1 cellular context compared by ENCODE assay signal in the genomic region with DNA sequence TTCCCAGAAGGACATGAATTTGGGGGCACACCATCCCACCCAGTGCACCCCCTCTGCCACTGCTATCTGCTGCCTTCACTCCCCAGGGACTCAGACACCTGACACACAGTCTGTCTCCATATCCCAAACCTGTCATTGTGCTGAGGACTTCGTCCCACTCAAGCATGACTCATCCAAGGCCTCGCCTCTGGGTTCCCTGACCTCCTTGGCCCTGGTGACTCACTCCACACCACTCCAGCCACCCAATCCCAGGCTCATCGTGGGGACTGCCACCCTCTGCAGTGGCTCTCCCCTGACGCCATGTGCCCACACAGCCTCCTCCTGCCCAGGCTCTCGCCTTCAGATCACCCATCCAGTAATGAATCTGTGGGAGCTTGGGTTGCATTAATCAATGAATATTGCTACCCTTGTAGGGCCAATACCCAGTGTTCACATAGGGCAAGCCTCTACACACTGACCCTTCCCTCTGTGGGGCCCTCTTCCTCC.
TF ChIP-seq lines count a peak whose summit lies in the region.

No MANE protein-coding gene starts in this region.

TF ChIP-seq in K562, 482 proteins besides CTCF, POLR2A, EP300 and RAD21 (continued from another document and continues in another):
- TF ChIP-seq, protein P1, sequence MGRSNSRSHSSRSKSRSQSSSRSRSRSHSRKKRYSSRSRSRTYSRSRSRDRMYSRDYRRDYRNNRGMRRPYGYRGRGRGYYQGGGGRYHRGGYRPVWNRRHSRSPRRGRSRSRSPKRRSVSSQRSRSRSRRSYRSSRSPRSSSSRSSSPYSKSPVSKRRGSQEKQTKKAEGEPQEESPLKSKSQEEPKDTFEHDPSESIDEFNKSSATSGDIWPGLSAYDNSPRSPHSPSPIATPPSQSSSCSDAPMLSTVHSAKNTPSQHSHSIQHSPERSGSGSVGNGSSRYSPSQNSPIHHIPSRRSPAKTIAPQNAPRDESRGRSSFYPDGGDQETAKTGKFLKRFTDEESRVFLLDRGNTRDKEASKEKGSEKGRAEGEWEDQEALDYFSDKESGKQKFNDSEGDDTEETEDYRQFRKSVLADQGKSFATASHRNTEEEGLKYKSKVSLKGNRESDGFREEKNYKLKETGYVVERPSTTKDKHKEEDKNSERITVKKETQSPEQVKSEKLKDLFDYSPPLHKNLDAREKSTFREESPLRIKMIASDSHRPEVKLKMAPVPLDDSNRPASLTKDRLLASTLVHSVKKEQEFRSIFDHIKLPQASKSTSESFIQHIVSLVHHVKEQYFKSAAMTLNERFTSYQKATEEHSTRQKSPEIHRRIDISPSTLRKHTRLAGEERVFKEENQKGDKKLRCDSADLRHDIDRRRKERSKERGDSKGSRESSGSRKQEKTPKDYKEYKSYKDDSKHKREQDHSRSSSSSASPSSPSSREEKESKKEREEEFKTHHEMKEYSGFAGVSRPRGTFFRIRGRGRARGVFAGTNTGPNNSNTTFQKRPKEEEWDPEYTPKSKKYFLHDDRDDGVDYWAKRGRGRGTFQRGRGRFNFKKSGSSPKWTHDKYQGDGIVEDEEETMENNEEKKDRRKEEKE (IDR thresholded peaks at IDR 0.05; ENCODE audit: borderline replicate concordance in 1 of 2, control insufficient read depth in 1 of 2, low read depth in 2 of 2, low read length in 1 of 2): no peak
- TF ChIP-seq, protein P2, sequence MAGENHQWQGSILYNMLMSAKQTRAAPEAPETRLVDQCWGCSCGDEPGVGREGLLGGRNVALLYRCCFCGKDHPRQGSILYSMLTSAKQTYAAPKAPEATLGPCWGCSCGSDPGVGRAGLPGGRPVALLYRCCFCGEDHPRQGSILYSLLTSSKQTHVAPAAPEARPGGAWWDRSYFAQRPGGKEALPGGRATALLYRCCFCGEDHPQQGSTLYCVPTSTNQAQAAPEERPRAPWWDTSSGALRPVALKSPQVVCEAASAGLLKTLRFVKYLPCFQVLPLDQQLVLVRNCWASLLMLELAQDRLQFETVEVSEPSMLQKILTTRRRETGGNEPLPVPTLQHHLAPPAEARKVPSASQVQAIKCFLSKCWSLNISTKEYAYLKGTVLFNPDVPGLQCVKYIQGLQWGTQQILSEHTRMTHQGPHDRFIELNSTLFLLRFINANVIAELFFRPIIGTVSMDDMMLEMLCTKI (IDR thresholded peaks at IDR 0.05; ENCODE audit: partially characterized antibody): no peak
- TF ChIP-seq, protein P3, sequence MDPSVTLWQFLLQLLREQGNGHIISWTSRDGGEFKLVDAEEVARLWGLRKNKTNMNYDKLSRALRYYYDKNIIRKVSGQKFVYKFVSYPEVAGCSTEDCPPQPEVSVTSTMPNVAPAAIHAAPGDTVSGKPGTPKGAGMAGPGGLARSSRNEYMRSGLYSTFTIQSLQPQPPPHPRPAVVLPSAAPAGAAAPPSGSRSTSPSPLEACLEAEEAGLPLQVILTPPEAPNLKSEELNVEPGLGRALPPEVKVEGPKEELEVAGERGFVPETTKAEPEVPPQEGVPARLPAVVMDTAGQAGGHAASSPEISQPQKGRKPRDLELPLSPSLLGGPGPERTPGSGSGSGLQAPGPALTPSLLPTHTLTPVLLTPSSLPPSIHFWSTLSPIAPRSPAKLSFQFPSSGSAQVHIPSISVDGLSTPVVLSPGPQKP (CRISPR knock-in tag; IDR thresholded peaks at IDR 0.05): no peak
- no peak for TF ChIP-seq KLF13 (tag; IDR thresholded peaks at IDR 0.05; ENCODE audit: borderline replicate concordance, low read depth)
- TF ChIP-seq, protein P4, sequence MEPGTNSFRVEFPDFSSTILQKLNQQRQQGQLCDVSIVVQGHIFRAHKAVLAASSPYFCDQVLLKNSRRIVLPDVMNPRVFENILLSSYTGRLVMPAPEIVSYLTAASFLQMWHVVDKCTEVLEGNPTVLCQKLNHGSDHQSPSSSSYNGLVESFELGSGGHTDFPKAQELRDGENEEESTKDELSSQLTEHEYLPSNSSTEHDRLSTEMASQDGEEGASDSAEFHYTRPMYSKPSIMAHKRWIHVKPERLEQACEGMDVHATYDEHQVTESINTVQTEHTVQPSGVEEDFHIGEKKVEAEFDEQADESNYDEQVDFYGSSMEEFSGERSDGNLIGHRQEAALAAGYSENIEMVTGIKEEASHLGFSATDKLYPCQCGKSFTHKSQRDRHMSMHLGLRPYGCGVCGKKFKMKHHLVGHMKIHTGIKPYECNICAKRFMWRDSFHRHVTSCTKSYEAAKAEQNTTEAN (CRISPR knock-in tag; IDR thresholded peaks at IDR 0.05): no peak
- no peak for TF ChIP-seq CHD4 (IDR thresholded peaks at IDR 0.05; ENCODE audit: insufficient read depth, insufficient replicate concordance, low read depth, low read length, poor library complexity, severe bottlenecking)
- TF ChIP-seq PCBP2 (IDR thresholded peaks at IDR 0.05; ENCODE audit: low read depth, low read length, poor library complexity, severe bottlenecking): no peak
- no peak for TF ChIP-seq ZNF696 (CRISPR knock-in tag; conservative IDR thresholded peaks at IDR 0.05)
- TF ChIP-seq, protein P5, sequence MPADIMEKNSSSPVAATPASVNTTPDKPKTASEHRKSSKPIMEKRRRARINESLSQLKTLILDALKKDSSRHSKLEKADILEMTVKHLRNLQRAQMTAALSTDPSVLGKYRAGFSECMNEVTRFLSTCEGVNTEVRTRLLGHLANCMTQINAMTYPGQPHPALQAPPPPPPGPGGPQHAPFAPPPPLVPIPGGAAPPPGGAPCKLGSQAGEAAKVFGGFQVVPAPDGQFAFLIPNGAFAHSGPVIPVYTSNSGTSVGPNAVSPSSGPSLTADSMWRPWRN (IDR thresholded peaks at IDR 0.05; ENCODE audit: low read depth): 0 out of 2 replicates have a peak, but pooled peaks have one; percentile 20
- TF ChIP-seq, protein P6, sequence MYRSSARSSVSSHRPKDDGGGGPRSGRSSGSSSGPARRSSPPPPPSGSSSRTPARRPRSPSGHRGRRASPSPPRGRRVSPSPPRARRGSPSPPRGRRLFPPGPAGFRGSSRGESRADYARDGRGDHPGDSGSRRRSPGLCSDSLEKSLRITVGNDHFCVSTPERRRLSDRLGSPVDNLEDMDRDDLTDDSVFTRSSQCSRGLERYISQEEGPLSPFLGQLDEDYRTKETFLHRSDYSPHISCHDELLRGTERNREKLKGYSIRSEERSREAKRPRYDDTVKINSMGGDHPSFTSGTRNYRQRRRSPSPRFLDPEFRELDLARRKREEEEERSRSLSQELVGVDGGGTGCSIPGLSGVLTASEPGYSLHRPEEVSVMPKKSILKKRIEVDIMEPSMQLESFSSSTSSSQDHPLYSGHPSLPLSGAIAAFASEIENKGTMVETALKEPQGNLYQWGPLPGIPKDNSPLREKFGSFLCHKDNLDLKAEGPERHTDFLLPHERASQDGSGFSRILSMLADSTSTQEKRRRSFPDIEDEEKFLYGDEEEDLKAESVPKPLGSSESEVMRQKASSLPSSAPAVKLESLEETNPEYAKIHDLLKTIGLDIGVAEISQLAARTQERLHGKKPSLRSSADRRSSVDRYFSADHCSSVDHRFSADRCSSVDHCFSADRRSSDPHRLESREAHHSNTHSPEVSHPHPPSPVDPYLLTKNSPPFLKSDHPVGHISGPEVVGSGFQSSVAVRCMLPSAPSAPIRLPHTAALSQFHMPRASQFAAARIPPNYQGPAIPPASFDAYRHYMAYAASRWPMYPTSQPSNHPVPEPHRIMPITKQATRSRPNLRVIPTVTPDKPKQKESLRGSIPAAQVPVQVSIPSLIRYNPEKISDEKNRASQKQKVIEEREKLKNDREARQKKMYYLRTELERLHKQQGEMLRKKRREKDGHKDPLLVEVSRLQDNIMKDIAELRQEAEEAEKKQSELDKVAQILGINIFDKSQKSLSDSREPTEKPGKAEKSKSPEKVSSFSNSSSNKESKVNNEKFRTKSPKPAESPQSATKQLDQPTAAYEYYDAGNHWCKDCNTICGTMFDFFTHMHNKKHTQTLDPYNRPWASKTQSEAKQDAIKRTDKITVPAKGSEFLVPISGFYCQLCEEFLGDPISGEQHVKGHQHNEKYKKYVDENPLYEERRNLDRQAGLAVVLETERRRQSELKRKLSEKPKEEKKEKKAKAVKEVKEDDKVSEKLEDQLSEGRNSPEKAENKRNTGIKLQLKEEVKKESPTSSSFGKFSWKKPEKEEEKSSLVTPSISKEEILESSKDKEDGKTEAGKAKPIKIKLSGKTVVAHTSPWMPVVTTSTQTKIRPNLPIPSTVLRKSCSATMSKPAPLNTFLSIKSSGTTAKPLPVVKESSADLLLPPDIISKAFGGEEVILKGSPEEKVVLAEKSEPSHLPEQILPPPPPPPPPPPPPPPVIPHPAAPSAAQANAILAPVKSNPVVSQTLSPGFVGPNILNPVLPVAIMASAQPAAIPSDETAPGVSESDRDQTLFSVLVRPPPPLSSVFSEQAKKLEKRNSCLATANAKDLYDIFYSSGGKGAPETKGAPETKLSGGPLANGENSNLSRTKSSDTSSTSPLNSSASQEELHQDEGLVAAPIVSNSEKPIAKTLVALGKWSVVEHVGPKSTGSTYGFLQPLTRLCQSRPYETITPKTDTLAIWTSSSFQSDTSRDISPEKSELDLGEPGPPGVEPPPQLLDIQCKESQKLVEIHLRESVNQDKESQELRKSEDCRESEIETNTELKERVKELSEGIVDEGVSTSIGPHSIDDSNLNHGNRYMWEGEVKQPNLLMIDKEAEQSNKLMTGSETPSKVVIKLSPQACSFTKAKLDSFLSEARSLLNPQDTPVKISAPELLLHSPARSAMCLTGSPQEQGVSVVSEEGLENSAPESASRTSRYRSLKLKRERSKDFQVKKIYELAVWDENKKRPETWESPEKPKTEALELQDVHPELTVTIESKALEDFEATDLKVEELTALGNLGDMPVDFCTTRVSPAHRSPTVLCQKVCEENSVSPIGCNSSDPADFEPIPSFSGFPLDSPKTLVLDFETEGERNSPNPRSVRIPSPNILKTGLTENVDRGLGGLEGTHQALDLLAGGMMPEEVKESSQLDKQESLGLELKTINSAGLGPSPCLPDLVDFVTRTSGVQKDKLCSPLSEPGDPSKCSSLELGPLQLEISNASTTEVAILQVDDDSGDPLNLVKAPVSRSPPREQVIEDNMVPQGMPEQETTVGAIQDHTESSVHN (IDR thresholded peaks at IDR 0.05; ENCODE audit: borderline replicate concordance in 1 of 2, low read depth in 1 of 2): peak in 1 of 2 experiments; percentile 80; a peak in 1 of 4 replicates
- no peak for TF ChIP-seq ZNF175 (CRISPR knock-in tag; IDR thresholded peaks at IDR 0.05; ENCODE audit: low read depth)
- TF ChIP-seq RUNX1 (IDR thresholded peaks at IDR 0.05; ENCODE audit: low read depth): no peak
- no peak for TF ChIP-seq HNRNPUL1 (IDR thresholded peaks at IDR 0.05; ENCODE audit: low read length)
- TF ChIP-seq, protein P7, sequence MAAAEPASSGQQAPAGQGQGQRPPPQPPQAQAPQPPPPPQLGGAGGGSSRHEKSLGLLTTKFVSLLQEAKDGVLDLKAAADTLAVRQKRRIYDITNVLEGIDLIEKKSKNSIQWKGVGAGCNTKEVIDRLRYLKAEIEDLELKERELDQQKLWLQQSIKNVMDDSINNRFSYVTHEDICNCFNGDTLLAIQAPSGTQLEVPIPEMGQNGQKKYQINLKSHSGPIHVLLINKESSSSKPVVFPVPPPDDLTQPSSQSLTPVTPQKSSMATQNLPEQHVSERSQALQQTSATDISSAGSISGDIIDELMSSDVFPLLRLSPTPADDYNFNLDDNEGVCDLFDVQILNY (CRISPR knock-in tag; IDR thresholded peaks at IDR 0.05): no peak
- TF ChIP-seq GATA2 (CRISPR knock-in tag; IDR thresholded peaks at IDR 0.05): no peak
- TF ChIP-seq KLF6 (CRISPR knock-in tag; IDR thresholded peaks at IDR 0.05; ENCODE audit: borderline replicate concordance): no peak
- TF ChIP-seq, protein P8, sequence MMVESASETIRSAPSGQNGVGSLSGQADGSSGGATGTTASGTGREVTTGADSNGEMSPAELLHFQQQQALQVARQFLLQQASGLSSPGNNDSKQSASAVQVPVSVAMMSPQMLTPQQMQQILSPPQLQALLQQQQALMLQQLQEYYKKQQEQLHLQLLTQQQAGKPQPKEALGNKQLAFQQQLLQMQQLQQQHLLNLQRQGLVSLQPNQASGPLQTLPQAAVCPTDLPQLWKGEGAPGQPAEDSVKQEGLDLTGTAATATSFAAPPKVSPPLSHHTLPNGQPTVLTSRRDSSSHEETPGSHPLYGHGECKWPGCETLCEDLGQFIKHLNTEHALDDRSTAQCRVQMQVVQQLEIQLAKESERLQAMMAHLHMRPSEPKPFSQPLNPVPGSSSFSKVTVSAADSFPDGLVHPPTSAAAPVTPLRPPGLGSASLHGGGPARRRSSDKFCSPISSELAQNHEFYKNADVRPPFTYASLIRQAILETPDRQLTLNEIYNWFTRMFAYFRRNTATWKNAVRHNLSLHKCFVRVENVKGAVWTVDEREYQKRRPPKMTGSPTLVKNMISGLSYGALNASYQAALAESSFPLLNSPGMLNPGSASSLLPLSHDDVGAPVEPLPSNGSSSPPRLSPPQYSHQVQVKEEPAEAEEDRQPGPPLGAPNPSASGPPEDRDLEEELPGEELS (CRISPR knock-in tag; IDR thresholded peaks at IDR 0.05; ENCODE audit: borderline replicate concordance): no peak
- peak; percentile 26; the same call in 1 of the 2 replicates for TF ChIP-seq CC2D1A (IDR thresholded peaks at IDR 0.05)
- no peak for TF ChIP-seq ILK (tag; IDR thresholded peaks at IDR 0.05; ENCODE audit: borderline replicate concordance, low read depth)
- TF ChIP-seq CBFB (CRISPR knock-in tag; IDR thresholded peaks at IDR 0.05): peak; percentile 88; the same call in 1 of the 2 replicates
- TF ChIP-seq EHMT2 (IDR thresholded peaks at IDR 0.05): peak; percentile 85
- TF ChIP-seq RAD51 (IDR thresholded peaks at IDR 0.05; ENCODE audit: borderline replicate concordance, low read depth): no peak
- TF ChIP-seq CREM (IDR thresholded peaks at IDR 0.05; ENCODE audit: low read depth): peak; percentile 82
- no peak for TF ChIP-seq ZNF224 (CRISPR knock-in tag; IDR thresholded peaks at IDR 0.05)
- TF ChIP-seq RBM25 (IDR thresholded peaks at IDR 0.05; ENCODE audit: low read depth, low read length, severe bottlenecking): no peak
- TF ChIP-seq FIP1L1 (IDR thresholded peaks at IDR 0.05; ENCODE audit: low read depth, low read length, poor library complexity, severe bottlenecking): no peak
- TF ChIP-seq NFXL1 (CRISPR knock-in tag; IDR thresholded peaks at IDR 0.05): no peak
- TF ChIP-seq, protein P9, sequence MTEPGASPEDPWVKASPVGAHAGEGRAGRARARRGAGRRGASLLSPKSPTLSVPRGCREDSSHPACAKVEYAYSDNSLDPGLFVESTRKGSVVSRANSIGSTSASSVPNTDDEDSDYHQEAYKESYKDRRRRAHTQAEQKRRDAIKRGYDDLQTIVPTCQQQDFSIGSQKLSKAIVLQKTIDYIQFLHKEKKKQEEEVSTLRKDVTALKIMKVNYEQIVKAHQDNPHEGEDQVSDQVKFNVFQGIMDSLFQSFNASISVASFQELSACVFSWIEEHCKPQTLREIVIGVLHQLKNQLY (CRISPR knock-in tag; conservative IDR thresholded peaks at IDR 0.05): no peak
- no peak for TF ChIP-seq ZC3H8 (IDR thresholded peaks at IDR 0.05)
- TF ChIP-seq ELF2 (CRISPR knock-in tag; IDR thresholded peaks at IDR 0.05): no peak
- no peak for TF ChIP-seq ZSCAN32 (CRISPR knock-in tag; IDR thresholded peaks at IDR 0.05)
- 0 out of 2 replicates have a peak, but pooled peaks have one; percentile 31 for TF ChIP-seq MEF2D (tag; conservative IDR thresholded peaks at IDR 0.05; ENCODE audit: low read depth)
- no peak for TF ChIP-seq TEAD4 (IDR thresholded peaks at IDR 0.05; ENCODE audit: low read length)
- no peak for TF ChIP-seq TEAD4 (CRISPR knock-in tag; IDR thresholded peaks at IDR 0.05; ENCODE audit: borderline replicate concordance)
- no peak for TF ChIP-seq PHTF2 (CRISPR knock-in tag; IDR thresholded peaks at IDR 0.05)
- TF ChIP-seq RBM34 (IDR thresholded peaks at IDR 0.05; ENCODE audit: borderline replicate concordance, insufficient read depth, low read length): no peak
